9 cellular contexts compared by ENCODE assay signal in the genomic region with DNA sequence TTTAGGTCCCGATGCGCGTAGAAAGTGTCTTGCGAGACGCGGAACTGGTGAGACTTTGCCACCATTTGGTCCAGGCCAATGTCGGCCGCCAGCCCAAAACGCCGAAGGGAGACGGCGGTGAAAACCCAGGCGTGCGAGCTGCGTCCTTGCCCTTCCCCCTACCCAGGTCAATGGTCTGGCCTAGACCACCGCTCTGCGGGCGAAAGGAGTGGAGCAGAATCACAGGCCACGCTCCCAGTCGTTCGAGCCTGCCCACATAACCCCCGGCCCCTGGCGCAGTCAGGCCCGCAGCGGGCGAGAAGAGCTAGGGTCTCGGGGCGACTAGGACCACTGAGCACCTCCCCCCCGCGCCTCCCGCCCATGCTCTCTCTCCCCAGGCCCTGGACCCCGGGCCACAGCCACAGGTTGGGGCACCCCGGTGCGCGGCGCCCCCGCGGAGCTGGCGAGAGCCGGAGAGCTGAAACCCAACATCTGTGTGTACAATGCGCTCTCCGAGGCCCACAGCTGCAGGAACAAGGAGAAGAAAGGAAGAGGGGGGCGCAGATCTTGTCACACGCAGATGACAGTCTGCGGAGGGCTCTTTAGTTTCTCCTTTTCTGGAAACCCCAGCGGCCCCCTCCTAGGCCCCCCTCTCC.
DNase-seq lines count a peak whose midpoint lies in the region; ATAC-seq, FAIRE-seq and TF ChIP-seq lines count a peak whose summit lies in the region.
"Had no signal": no experiment of that assay in that cellular context is flagged by ENCODE, and none has a peak within 500 bp of the region (broad histone marks: within the 10 kb centered on the region; RNA-seq: fewer than 3 reads in every experiment).

No MANE protein-coding gene starts in this region.

- H3K27me3 Mint-ChIP-seq in activated T-helper 17 cell treated with anti-CD3 and anti-CD28 coated beads, Interleukin-2, amount 50 U/mL, for 72 hours = peaks cover 29% of the 10 kb centered on the region

- peak overlapping the region in 1 of 2 donors; percentile 32 for H3K4me3 ChIP-seq in kidney (ENCODE audit: low read length in 2 of 2)
- H3K4me3 ChIP-seq in stomach smooth muscle (ENCODE audit: low read length in 2 of 2) = peak overlapping the region; percentile 25 to 55

- peak; percentile 27 for DNase-seq in activated CD4-positive, CD25-positive, alpha-beta regulatory T cell treated with anti-CD3 and anti-CD28 coated beads, Interleukin-2, amount 50 U/mL, for 72 hours
- DNase-seq in activated CD4-positive, CD25-positive, alpha-beta regulatory T cell (lab: John Stamatoyannopoulos, UW) = no peak
- peak; percentile 69 for DNase-seq in kidney
- DNase-seq: NK-92 treated with Interleukin-12 subunit alpha and Interleukin-12 subunit beta, amount 100 ng/mL, for 24 hours had no signal

- no peaks in the 10 kb centered on the region for H3K9me3 Mint-ChIP-seq in activated T-helper 17 cell treated with anti-CD3 and anti-CD28 coated beads, Interleukin-2, amount 50 U/mL, for 72 hours

- no peak for TF ChIP-seq POLR2A in GM18505 (IDR thresholded peaks at IDR 0.05; ENCODE audit: borderline replicate concordance, extremely low read depth, insufficient read depth, insufficient read length)

- intact Hi-C loops in kidney (cut with DNase I) = no loop called here

- H3K9ac ChIP-seq in kidney (ENCODE audit: low read length in 2 of 2) (no peak overlapping the region), stomach smooth muscle (ENCODE audit: low read length in 2 of 2) (no peak overlapping the region)

- FAIRE-seq in kidney (lab: Jason Lieb, UNC) = no peak

- H3K4me1 ChIP-seq in kidney (ENCODE audit: control insufficient read depth in 1 of 2, insufficient read depth in 1 of 2, low read depth in 1 of 2, low read length in 2 of 2) (peaks cover 0 to 4% of the 10 kb centered on the region in 2 donors), stomach smooth muscle (ENCODE audit: control insufficient read depth, insufficient read depth, low read length) (peaks cover 17% of the 10 kb centered on the region)

- H3K36me3 ChIP-seq in kidney (ENCODE audit: control insufficient read depth in 1 of 2, insufficient read depth in 2 of 2, low read length in 2 of 2) (no peaks in the 10 kb centered on the region), stomach smooth muscle (ENCODE audit: control insufficient read depth in 2 of 2, insufficient read depth in 2 of 2, low read length in 2 of 2) (no peaks in the 10 kb centered on the region)

- no peak for ATAC-seq in activated T-helper 17 cell treated with anti-CD3 and anti-CD28 coated beads, Interleukin-2, amount 50 U/mL, for 72 hours (replicated peaks)
- ATAC-seq in GM21529 (IDR thresholded peaks at IDR 0.05; ENCODE audit: unreplicated experiment) (no peak), HG02642 (IDR thresholded peaks at IDR 0.05; ENCODE audit: poor library complexity, unreplicated experiment) (no peak), GM18505 (IDR thresholded peaks at IDR 0.05; ENCODE audit: unreplicated experiment) (no peak)

- no peaks in the 10 kb centered on the region for H3K9me3 ChIP-seq in kidney (ENCODE audit: control insufficient read depth in 1 of 2, low read length in 2 of 2)
- peaks cover 0 to 3% of the 10 kb centered on the region in 2 donors for H3K9me3 ChIP-seq in stomach smooth muscle (ENCODE audit: control insufficient read depth in 2 of 2, low read length in 2 of 2)

- H3K27me3 ChIP-seq in stomach smooth muscle (ENCODE audit: control insufficient read depth in 1 of 2, insufficient read depth in 2 of 2, low read length in 2 of 2) = peaks cover 17 to 48% of the 10 kb centered on the region in 2 donors

- no peak overlapping the region for H3K27ac Mint-ChIP-seq in activated T-helper 17 cell treated with anti-CD3 and anti-CD28 coated beads, Interleukin-2, amount 50 U/mL, for 72 hours

- peak overlapping the region; percentile 47 for H3K4me3 Mint-ChIP-seq in activated T-helper 17 cell treated with anti-CD3 and anti-CD28 coated beads, Interleukin-2, amount 50 U/mL, for 72 hours

- no peak for TF ChIP-seq CTCF in kidney (IDR thresholded peaks at IDR 0.05; ENCODE audit: borderline replicate concordance, extremely low read depth, insufficient read depth)

- H3K4me1 Mint-ChIP-seq in activated T-helper 17 cell treated with anti-CD3 and anti-CD28 coated beads, Interleukin-2, amount 50 U/mL, for 72 hours = no peaks in the 10 kb centered on the region

- H3K36me3 Mint-ChIP-seq in activated T-helper 17 cell treated with anti-CD3 and anti-CD28 coated beads, Interleukin-2, amount 50 U/mL, for 72 hours (ENCODE audit: low read depth) = no peaks in the 10 kb centered on the region

- H3K27ac ChIP-seq in kidney (ENCODE audit: low read depth in 2 of 2, low read length in 2 of 2) (no peak overlapping the region), stomach smooth muscle (ENCODE audit: low read length) (no peak overlapping the region)

Comparison
In these comparisons a context has a peak if more than half of its experiments do, and no peak if none do; other contexts are left out.
1. DNase-seq: peak in activated CD4-positive, CD25-positive, alpha-beta regulatory T cell treated with anti-CD3 and anti-CD28 coated beads, Interleukin-2, amount 50 U/mL, for 72 hours (single experiment) and kidney (single experiment); none in activated CD4-positive, CD25-positive, alpha-beta regulatory T cell (0 of 4).